1 cellular context compared by ENCODE assay signal in the genomic region with DNA sequence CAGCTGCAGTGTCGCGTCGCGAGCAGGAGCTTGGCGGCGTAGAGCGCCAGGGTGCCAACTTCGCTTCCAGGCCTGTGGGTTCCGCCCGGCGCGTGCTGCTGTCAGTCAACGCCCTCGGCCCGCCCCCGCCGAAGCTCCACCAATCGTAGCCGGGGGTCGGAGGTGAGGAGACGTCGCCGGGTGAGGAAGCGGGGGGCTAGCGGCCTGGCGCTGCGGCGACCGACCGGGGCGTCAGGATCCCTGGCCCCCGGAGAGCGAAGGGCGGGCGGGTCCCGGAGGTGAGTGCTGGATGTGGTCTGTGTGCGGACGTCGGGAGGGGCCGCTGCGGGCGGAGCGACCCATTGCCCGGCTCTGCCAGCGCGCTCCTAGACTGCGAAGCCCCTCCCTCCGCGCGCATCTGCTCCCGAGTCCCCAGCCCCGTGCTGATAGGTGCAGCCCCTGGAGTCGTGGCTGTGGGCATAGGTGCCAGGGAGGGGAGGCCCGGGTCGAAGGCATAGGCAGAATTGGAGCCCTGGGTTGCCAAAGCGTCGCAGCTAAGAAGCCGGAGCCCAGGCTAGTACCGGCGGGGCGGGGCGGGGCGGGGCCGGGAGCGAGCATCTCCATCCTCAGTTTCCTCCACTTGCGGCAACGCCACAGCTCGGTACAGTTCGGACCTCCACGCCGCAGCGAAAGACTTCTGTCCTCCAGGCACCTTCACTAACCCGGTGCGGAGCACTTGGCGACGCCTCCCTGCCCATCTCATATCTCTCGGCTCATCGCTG.
TF ChIP-seq lines count a peak whose summit lies in the region.

TSS of gene NXPE3 (plus strand) at position 165 of the 761 bp plus-strand sequence. CDS start 6,386 bp downstream, outside the sequence.

TF ChIP-seq in K562, 482 proteins besides CTCF, POLR2A, EP300 and RAD21 (continued from another document):
- TF ChIP-seq RREB1 (CRISPR knock-in tag; IDR thresholded peaks at IDR 0.05), result 0 out of 2 replicates have a peak, but pooled peaks have one; percentile 32
- TF ChIP-seq, protein P1, sequence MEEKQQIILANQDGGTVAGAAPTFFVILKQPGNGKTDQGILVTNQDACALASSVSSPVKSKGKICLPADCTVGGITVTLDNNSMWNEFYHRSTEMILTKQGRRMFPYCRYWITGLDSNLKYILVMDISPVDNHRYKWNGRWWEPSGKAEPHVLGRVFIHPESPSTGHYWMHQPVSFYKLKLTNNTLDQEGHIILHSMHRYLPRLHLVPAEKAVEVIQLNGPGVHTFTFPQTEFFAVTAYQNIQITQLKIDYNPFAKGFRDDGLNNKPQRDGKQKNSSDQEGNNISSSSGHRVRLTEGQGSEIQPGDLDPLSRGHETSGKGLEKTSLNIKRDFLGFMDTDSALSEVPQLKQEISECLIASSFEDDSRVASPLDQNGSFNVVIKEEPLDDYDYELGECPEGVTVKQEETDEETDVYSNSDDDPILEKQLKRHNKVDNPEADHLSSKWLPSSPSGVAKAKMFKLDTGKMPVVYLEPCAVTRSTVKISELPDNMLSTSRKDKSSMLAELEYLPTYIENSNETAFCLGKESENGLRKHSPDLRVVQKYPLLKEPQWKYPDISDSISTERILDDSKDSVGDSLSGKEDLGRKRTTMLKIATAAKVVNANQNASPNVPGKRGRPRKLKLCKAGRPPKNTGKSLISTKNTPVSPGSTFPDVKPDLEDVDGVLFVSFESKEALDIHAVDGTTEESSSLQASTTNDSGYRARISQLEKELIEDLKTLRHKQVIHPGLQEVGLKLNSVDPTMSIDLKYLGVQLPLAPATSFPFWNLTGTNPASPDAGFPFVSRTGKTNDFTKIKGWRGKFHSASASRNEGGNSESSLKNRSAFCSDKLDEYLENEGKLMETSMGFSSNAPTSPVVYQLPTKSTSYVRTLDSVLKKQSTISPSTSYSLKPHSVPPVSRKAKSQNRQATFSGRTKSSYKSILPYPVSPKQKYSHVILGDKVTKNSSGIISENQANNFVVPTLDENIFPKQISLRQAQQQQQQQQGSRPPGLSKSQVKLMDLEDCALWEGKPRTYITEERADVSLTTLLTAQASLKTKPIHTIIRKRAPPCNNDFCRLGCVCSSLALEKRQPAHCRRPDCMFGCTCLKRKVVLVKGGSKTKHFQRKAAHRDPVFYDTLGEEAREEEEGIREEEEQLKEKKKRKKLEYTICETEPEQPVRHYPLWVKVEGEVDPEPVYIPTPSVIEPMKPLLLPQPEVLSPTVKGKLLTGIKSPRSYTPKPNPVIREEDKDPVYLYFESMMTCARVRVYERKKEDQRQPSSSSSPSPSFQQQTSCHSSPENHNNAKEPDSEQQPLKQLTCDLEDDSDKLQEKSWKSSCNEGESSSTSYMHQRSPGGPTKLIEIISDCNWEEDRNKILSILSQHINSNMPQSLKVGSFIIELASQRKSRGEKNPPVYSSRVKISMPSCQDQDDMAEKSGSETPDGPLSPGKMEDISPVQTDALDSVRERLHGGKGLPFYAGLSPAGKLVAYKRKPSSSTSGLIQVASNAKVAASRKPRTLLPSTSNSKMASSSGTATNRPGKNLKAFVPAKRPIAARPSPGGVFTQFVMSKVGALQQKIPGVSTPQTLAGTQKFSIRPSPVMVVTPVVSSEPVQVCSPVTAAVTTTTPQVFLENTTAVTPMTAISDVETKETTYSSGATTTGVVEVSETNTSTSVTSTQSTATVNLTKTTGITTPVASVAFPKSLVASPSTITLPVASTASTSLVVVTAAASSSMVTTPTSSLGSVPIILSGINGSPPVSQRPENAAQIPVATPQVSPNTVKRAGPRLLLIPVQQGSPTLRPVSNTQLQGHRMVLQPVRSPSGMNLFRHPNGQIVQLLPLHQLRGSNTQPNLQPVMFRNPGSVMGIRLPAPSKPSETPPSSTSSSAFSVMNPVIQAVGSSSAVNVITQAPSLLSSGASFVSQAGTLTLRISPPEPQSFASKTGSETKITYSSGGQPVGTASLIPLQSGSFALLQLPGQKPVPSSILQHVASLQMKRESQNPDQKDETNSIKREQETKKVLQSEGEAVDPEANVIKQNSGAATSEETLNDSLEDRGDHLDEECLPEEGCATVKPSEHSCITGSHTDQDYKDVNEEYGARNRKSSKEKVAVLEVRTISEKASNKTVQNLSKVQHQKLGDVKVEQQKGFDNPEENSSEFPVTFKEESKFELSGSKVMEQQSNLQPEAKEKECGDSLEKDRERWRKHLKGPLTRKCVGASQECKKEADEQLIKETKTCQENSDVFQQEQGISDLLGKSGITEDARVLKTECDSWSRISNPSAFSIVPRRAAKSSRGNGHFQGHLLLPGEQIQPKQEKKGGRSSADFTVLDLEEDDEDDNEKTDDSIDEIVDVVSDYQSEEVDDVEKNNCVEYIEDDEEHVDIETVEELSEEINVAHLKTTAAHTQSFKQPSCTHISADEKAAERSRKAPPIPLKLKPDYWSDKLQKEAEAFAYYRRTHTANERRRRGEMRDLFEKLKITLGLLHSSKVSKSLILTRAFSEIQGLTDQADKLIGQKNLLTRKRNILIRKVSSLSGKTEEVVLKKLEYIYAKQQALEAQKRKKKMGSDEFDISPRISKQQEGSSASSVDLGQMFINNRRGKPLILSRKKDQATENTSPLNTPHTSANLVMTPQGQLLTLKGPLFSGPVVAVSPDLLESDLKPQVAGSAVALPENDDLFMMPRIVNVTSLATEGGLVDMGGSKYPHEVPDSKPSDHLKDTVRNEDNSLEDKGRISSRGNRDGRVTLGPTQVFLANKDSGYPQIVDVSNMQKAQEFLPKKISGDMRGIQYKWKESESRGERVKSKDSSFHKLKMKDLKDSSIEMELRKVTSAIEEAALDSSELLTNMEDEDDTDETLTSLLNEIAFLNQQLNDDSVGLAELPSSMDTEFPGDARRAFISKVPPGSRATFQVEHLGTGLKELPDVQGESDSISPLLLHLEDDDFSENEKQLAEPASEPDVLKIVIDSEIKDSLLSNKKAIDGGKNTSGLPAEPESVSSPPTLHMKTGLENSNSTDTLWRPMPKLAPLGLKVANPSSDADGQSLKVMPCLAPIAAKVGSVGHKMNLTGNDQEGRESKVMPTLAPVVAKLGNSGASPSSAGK (IDR thresholded peaks at IDR 0.05), result peak; percentile 69
- TF ChIP-seq PHF8 (IDR thresholded peaks at IDR 0.05; ENCODE audit: borderline replicate concordance, low read length), result peak; percentile 33; the same call in 1 of the 2 replicates
- peak; percentile 58; the same call in 1 of the 2 replicates for TF ChIP-seq EGR1 (conservative IDR thresholded peaks at IDR 0.05)
- TF ChIP-seq FOXK1 (CRISPR knock-in tag; IDR thresholded peaks at IDR 0.05; ENCODE audit: borderline replicate concordance), result no peak
- TF ChIP-seq PREB (CRISPR knock-in tag; IDR thresholded peaks at IDR 0.05), result no peak
- TF ChIP-seq ATF1 (CRISPR knock-in tag; IDR thresholded peaks at IDR 0.05), result no peak
- TF ChIP-seq ATF1 (tag; IDR thresholded peaks at IDR 0.05), result peak; percentile 48
- peak; percentile 37; the same call in 1 of the 2 replicates for TF ChIP-seq CREM (IDR thresholded peaks at IDR 0.05; ENCODE audit: low read depth)
- no peak for TF ChIP-seq ZNF584 (CRISPR knock-in tag; IDR thresholded peaks at IDR 0.05; ENCODE audit: low read depth)
- TF ChIP-seq RCOR1 (IDR thresholded peaks at IDR 0.05; ENCODE audit: borderline replicate concordance in 1 of 2, low read depth in 2 of 2, low read length in 2 of 2), result 0 out of 4 replicates have a peak, but pooled peaks of 1 of the 2 experiments have one; percentile 7
- TF ChIP-seq TEAD1 (CRISPR knock-in tag; IDR thresholded peaks at IDR 0.05), result 0 out of 4 replicates have a peak, but pooled peaks of 1 of the 2 experiments have one; percentile 52
- TF ChIP-seq MAZ (CRISPR knock-in tag; conservative IDR thresholded peaks at IDR 0.05 in 1 of 2, IDR thresholded peaks at IDR 0.05 in 1 of 2), result peak; percentile 17 to 47; a peak in 2 of 4 replicates
- TF ChIP-seq, protein P2, sequence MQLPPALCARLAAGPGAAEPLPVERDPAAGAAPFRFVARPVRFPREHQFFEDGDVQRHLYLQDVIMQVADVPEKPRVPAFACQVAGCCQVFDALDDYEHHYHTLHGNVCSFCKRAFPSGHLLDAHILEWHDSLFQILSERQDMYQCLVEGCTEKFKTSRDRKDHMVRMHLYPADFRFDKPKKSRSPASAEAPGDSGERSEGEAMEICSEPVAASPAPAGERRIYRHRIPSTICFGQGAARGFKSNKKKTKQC (CRISPR knock-in tag; IDR thresholded peaks at IDR 0.05), result 0 out of 2 replicates have a peak, but pooled peaks have one; percentile 60
- TF ChIP-seq, protein P3, sequence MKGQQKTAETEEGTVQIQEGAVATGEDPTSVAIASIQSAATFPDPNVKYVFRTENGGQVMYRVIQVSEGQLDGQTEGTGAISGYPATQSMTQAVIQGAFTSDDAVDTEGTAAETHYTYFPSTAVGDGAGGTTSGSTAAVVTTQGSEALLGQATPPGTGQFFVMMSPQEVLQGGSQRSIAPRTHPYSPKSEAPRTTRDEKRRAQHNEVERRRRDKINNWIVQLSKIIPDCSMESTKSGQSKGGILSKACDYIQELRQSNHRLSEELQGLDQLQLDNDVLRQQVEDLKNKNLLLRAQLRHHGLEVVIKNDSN (CRISPR knock-in tag; IDR thresholded peaks at IDR 0.05), result 0 out of 2 replicates have a peak, but pooled peaks have one; percentile 19
TF ChIP-seq in K562: peak in this region for 36.
